ENCODE assay signal across 21 cellular contexts in genomic region chr5:50886657-50887056, GRCh38.
"Had no signal": no experiment of that assay in that cellular context is flagged by ENCODE, and none has a peak within 500 bp of the region (broad histone marks: within the 10 kb centered on the region; RNA-seq: fewer than 3 reads in every experiment).

No MANE protein-coding gene starts in this region.

- H3K27me3 ChIP-seq: left lung, sigmoid colon, testis, tibial artery had no signal

- H3K4me3 ChIP-seq: coronary artery, left lung, prostate gland, sigmoid colon, testis, tibial artery had no signal

- H3K4me1 Mint-ChIP-seq: naive thymus-derived CD4-positive, alpha-beta T cell; nephron; stimulated activated effector memory CD8-positive, alpha-beta T cell treated with anti-CD3 and anti-CD28 coated beads, Interleukin-12 subunit alpha, Interleukin-12 subunit beta, amount 100 ng/mL, for 72 hours had no signal

- H3K9me3 ChIP-seq: left lung, prostate gland, sigmoid colon, testis, tibial artery had no signal

- H3K4me1 ChIP-seq: left lung, prostate gland, sigmoid colon, testis, tibial artery had no signal

- H3K36me3 ChIP-seq: left lung, prostate gland, sigmoid colon, tibial artery had no signal

- ATAC-seq: left cardiac atrium; left lung; naive thymus-derived CD4-positive, alpha-beta T cell; right cardiac atrium; stimulated activated effector memory CD8-positive, alpha-beta T cell treated with anti-CD3 and anti-CD28 coated beads, Interleukin-12 subunit alpha, Interleukin-12 subunit beta, amount 100 ng/mL, for 72 hours; stimulated activated naive CD8-positive, alpha-beta T cell treated with anti-CD3 and anti-CD28 coated beads, Interleukin-15, Interleukin-2, amounts not matched to agents 100 U/mL and 50 U/mL, for 24 hours had no signal

- H3K27ac ChIP-seq: coronary artery, left lung, prostate gland, sigmoid colon, testis, tibial artery had no signal

- H3K9me3 Mint-ChIP-seq: nephron; stimulated activated effector memory CD8-positive, alpha-beta T cell treated with anti-CD3 and anti-CD28 coated beads, Interleukin-12 subunit alpha, Interleukin-12 subunit beta, amount 100 ng/mL, for 72 hours; type B pancreatic cell had no signal

- H3K27ac Mint-ChIP-seq: naive thymus-derived CD4-positive, alpha-beta T cell; nephron; stimulated activated effector memory CD8-positive, alpha-beta T cell treated with anti-CD3 and anti-CD28 coated beads, Interleukin-12 subunit alpha, Interleukin-12 subunit beta, amount 100 ng/mL, for 72 hours; type B pancreatic cell had no signal

- H3K4me3 Mint-ChIP-seq: naive thymus-derived CD4-positive, alpha-beta T cell; nephron; stimulated activated effector memory CD8-positive, alpha-beta T cell treated with anti-CD3 and anti-CD28 coated beads, Interleukin-12 subunit alpha, Interleukin-12 subunit beta, amount 100 ng/mL, for 72 hours; type B pancreatic cell had no signal

- H3K36me3 Mint-ChIP-seq: naive thymus-derived CD4-positive, alpha-beta T cell; stimulated activated effector memory CD8-positive, alpha-beta T cell treated with anti-CD3 and anti-CD28 coated beads, Interleukin-12 subunit alpha, Interleukin-12 subunit beta, amount 100 ng/mL, for 72 hours; type B pancreatic cell had no signal

- DNase-seq: dermis blood vessel endothelial cell; effector memory CD4-positive, alpha-beta T cell; left cardiac atrium; left lung; mesenchymal stem cell; midbrain; naive thymus-derived CD4-positive, alpha-beta T cell; nucleus accumbens; right cardiac atrium; sigmoid colon; stimulated activated CD4-positive, alpha-beta T cell treated with anti-CD3 and anti-CD28 coated beads, Interleukin-2, amount 100 ng/mL, for 24 hours; stimulated activated CD4-positive, alpha-beta T cell treated with anti-CD3 and anti-CD28 coated beads, Interleukin-4, amount 100 ng/mL, for 24 hours; stimulated activated naive CD8-positive, alpha-beta T cell treated with anti-CD3 and anti-CD28 coated beads, Interleukin-15, Interleukin-2, amounts not matched to agents 100 U/mL and 50 U/mL, for 24 hours; substantia nigra; testis; tibial artery had no signal
